1 cellular context compared by ENCODE assay signal in the genomic region with DNA sequence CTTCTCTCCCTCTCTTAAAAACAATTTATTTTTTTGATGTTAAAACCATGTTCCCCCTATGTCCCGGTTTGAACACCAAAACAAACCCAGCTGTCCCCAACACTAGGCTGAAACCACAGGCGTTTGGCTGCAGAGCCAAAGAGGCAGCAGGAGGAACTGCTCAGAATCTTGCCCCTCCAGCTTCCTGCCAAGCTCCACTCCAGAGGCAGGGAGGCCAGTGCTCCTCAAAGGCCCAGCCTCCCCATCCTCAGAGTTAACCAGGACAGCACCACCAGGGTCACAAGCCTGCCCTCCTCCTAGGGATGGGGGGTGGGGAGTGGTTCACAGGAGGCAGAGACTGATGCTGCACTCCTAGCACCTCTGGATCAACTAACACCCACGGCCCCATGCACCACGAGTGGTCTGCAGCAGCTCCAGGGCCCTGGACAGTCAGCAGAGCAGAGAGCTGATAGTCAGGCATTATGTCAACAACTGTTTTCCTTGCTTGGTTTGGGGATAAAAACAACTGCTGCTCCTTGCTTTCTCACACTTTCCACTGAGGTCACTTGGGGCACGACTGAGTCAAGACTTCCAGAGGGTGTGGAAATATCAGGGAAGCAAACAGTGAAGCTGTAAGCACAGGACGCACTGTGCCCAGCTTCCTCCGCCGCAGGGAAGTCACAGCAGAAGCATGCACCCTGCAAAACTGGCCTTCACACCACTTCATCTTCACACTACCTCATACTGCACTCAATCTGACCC.
TF ChIP-seq lines count a peak whose summit lies in the region.

No MANE protein-coding gene starts in this region.

TF ChIP-seq in liver, 16 proteins besides CTCF, POLR2A, EP300 and RAD21 (continued from another document):
- TF ChIP-seq, protein P1, sequence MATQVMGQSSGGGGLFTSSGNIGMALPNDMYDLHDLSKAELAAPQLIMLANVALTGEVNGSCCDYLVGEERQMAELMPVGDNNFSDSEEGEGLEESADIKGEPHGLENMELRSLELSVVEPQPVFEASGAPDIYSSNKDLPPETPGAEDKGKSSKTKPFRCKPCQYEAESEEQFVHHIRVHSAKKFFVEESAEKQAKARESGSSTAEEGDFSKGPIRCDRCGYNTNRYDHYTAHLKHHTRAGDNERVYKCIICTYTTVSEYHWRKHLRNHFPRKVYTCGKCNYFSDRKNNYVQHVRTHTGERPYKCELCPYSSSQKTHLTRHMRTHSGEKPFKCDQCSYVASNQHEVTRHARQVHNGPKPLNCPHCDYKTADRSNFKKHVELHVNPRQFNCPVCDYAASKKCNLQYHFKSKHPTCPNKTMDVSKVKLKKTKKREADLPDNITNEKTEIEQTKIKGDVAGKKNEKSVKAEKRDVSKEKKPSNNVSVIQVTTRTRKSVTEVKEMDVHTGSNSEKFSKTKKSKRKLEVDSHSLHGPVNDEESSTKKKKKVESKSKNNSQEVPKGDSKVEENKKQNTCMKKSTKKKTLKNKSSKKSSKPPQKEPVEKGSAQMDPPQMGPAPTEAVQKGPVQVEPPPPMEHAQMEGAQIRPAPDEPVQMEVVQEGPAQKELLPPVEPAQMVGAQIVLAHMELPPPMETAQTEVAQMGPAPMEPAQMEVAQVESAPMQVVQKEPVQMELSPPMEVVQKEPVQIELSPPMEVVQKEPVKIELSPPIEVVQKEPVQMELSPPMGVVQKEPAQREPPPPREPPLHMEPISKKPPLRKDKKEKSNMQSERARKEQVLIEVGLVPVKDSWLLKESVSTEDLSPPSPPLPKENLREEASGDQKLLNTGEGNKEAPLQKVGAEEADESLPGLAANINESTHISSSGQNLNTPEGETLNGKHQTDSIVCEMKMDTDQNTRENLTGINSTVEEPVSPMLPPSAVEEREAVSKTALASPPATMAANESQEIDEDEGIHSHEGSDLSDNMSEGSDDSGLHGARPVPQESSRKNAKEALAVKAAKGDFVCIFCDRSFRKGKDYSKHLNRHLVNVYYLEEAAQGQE (IDR thresholded peaks at IDR 0.05), result no peak
- TF ChIP-seq HNF4A (conservative IDR thresholded peaks at IDR 0.05), result no peak
- TF ChIP-seq, protein P2, sequence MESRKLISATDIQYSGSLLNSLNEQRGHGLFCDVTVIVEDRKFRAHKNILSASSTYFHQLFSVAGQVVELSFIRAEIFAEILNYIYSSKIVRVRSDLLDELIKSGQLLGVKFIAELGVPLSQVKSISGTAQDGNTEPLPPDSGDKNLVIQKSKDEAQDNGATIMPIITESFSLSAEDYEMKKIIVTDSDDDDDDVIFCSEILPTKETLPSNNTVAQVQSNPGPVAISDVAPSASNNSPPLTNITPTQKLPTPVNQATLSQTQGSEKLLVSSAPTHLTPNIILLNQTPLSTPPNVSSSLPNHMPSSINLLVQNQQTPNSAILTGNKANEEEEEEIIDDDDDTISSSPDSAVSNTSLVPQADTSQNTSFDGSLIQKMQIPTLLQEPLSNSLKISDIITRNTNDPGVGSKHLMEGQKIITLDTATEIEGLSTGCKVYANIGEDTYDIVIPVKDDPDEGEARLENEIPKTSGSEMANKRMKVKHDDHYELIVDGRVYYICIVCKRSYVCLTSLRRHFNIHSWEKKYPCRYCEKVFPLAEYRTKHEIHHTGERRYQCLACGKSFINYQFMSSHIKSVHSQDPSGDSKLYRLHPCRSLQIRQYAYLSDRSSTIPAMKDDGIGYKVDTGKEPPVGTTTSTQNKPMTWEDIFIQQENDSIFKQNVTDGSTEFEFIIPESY (IDR thresholded peaks at IDR 0.05), result no peak
- TF ChIP-seq YY1 (IDR thresholded peaks at IDR 0.05), result no peak
- TF ChIP-seq EGR1 (IDR thresholded peaks at IDR 0.05; ENCODE audit: low read depth in 2 of 2), result no peak
- TF ChIP-seq, protein P3, sequence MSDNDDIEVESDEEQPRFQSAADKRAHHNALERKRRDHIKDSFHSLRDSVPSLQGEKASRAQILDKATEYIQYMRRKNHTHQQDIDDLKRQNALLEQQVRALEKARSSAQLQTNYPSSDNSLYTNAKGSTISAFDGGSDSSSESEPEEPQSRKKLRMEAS (IDR thresholded peaks at IDR 0.05), result no peak
- peak in 1 of 2 donors; percentile 16 for TF ChIP-seq RXRA (IDR thresholded peaks at IDR 0.05)
- TF ChIP-seq HNF4G (IDR thresholded peaks at IDR 0.05), result no peak
- TF ChIP-seq, protein P4, sequence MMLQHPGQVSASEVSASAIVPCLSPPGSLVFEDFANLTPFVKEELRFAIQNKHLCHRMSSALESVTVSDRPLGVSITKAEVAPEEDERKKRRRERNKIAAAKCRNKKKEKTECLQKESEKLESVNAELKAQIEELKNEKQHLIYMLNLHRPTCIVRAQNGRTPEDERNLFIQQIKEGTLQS (IDR thresholded peaks at IDR 0.05), result no peak
